ENCODE assay signal across 22 cellular contexts in the genomic region with DNA sequence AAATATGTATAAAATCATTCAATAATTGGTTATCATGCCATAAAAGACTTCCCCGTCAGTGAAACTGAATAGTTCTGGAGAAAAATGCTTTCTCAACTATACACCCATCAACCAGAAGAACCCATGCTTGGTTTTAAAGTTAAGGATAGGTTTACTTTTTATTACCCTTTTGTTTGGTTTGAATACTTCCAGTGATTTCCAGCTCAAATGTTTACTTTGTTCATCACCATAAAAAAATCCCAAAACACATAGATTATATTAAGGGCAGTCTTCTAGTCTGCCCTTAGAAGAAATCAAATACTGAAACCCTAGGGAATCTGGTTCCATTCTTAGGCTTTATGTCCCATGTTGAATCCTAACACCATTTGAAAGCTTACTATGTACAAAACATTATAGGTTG. TPM values are rescaled to one million over a fixed set of nuclear protein-coding genes. Genes with fewer than 3 reads are reported as not detected.
DNase-seq lines count a peak whose midpoint lies in the region; ATAC-seq, FAIRE-seq and TF ChIP-seq lines count a peak whose summit lies in the region.
"Had no signal": no experiment of that assay in that cellular context is flagged by ENCODE, and none has a peak within 500 bp of the region (broad histone marks: within the 10 kb centered on the region; RNA-seq: fewer than 3 reads in every experiment).

No MANE protein-coding gene starts in this region.

- POLR2A ChIA-PET in WTC11 (lab: Charles Lee), result no interaction called here

- peaks cover 37% of the 10 kb centered on the region for H3K4me1 Mint-ChIP-seq in WTC11
- H3K4me1 Mint-ChIP-seq: CD4-positive, alpha-beta memory T cell had no signal

- no peak for TF ChIP-seq CTCF in WTC11 (IDR thresholded peaks at IDR 0.05)

- no peak overlapping the region for H3K4me3 Mint-ChIP-seq in WTC11
- H3K4me3 Mint-ChIP-seq: CD4-positive, alpha-beta memory T cell; HFFc6 had no signal

- DNase-seq in GM19239 (ENCODE audit: insufficient read length, low spot score) (no peak), NCI-H1930 (lab: John Stamatoyannopoulos, UW) (peak; percentile 26 to 27), WTC11 (ENCODE audit: low spot score) (no peak)
- DNase-seq in activated naive CD4-positive, alpha-beta T cell treated with anti-CD3 and anti-CD28 coated beads, Interleukin-2, amount 50 U/mL, for 72 hours (ENCODE audit: low spot score in 2 of 2), result no peak
- DNase-seq: 8988T; C1 segment of cervical spinal cord; Calu3; CD4-positive, alpha-beta memory T cell; COR-L47; DMS53; DMS79 treated with DMSO at 0.1 percent for 48 hours; GF-D8; GM23248; HFFc6 had no signal

- FAIRE-seq in GM19239 (lab: Jason Lieb, UNC) (peak; percentile 4), endometrium (lab: Jason Lieb, UNC) (peak; percentile 18)
- FAIRE-seq: GM12891, GM18507 had no signal

- no peak overlapping the region for H3K27ac Mint-ChIP-seq in WTC11
- H3K27ac Mint-ChIP-seq in activated naive CD4-positive, alpha-beta T cell treated with anti-CD3 and anti-CD28 coated beads, Interleukin-2, amount 50 U/mL, for 72 hours, result no peak overlapping the region
- H3K27ac Mint-ChIP-seq: CD4-positive, alpha-beta memory T cell; HFFc6 had no signal

- no peaks in the 10 kb centered on the region for H3K36me3 Mint-ChIP-seq in WTC11
- H3K36me3 Mint-ChIP-seq in activated naive CD4-positive, alpha-beta T cell treated with anti-CD3 and anti-CD28 coated beads, Interleukin-2, amount 50 U/mL, for 72 hours, result no peaks in the 10 kb centered on the region
- H3K36me3 Mint-ChIP-seq: CD4-positive, alpha-beta memory T cell had no signal

- ATAC-seq in WTC11 (no peak), GM18519 (IDR thresholded peaks at IDR 0.05; ENCODE audit: low FRiP score, unreplicated experiment) (no peak)
- no peak for ATAC-seq in activated naive CD4-positive, alpha-beta T cell treated with anti-CD3 and anti-CD28 coated beads, Interleukin-2, amount 50 U/mL, for 72 hours

- H3K9me3 Mint-ChIP-seq in WTC11, result no peaks in the 10 kb centered on the region; the same call in 1 of the 2 replicates
- no peaks in the 10 kb centered on the region for H3K9me3 Mint-ChIP-seq in activated naive CD4-positive, alpha-beta T cell treated with anti-CD3 and anti-CD28 coated beads, Interleukin-2, amount 50 U/mL, for 72 hours
- H3K9me3 Mint-ChIP-seq: HFFc6 had no signal

- H3K27me3 Mint-ChIP-seq in WTC11 (ENCODE audit: low read depth), result no peaks in the 10 kb centered on the region

- CTCF ChIA-PET in WTC11 (lab: Charles Lee), result interaction anchor here (0.7 kb wide), 1 partner anchor 20 kb away, joined by 3 read pairs; no protein-coding TSS in a partner anchor

TF ChIP-seq in WTC11, 78 proteins besides CTCF, POLR2A, EP300 and RAD21:
- TF ChIP-seq SMAD3 (CRISPR knock-in tag; IDR thresholded peaks at IDR 0.05; ENCODE audit: borderline replicate concordance), result no peak
- no peak for TF ChIP-seq CREB1 (CRISPR knock-in tag; IDR thresholded peaks at IDR 0.05)
- TF ChIP-seq, protein P1, sequence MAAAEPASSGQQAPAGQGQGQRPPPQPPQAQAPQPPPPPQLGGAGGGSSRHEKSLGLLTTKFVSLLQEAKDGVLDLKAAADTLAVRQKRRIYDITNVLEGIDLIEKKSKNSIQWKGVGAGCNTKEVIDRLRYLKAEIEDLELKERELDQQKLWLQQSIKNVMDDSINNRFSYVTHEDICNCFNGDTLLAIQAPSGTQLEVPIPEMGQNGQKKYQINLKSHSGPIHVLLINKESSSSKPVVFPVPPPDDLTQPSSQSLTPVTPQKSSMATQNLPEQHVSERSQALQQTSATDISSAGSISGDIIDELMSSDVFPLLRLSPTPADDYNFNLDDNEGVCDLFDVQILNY (CRISPR knock-in tag; IDR thresholded peaks at IDR 0.05), result no peak
- TF ChIP-seq ZNF232 (CRISPR knock-in tag; IDR thresholded peaks at IDR 0.05), result no peak
- TF ChIP-seq IRF2 (CRISPR knock-in tag; IDR thresholded peaks at IDR 0.05; ENCODE audit: borderline replicate concordance, low read depth), result no peak
- TF ChIP-seq JAZF1 (CRISPR knock-in tag; IDR thresholded peaks at IDR 0.05), result no peak
- no peak for TF ChIP-seq SMAD4 (CRISPR knock-in tag; IDR thresholded peaks at IDR 0.05)
- TF ChIP-seq OVOL2 (CRISPR knock-in tag; IDR thresholded peaks at IDR 0.05; ENCODE audit: borderline replicate concordance), result no peak
- TF ChIP-seq ATF1 (CRISPR knock-in tag; IDR thresholded peaks at IDR 0.05), result no peak
- no peak for TF ChIP-seq ELF4 (CRISPR knock-in tag; IDR thresholded peaks at IDR 0.05; ENCODE audit: low read depth)
- TF ChIP-seq, protein P2, sequence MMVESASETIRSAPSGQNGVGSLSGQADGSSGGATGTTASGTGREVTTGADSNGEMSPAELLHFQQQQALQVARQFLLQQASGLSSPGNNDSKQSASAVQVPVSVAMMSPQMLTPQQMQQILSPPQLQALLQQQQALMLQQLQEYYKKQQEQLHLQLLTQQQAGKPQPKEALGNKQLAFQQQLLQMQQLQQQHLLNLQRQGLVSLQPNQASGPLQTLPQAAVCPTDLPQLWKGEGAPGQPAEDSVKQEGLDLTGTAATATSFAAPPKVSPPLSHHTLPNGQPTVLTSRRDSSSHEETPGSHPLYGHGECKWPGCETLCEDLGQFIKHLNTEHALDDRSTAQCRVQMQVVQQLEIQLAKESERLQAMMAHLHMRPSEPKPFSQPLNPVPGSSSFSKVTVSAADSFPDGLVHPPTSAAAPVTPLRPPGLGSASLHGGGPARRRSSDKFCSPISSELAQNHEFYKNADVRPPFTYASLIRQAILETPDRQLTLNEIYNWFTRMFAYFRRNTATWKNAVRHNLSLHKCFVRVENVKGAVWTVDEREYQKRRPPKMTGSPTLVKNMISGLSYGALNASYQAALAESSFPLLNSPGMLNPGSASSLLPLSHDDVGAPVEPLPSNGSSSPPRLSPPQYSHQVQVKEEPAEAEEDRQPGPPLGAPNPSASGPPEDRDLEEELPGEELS (CRISPR knock-in tag; IDR thresholded peaks at IDR 0.05), result no peak
- TF ChIP-seq, protein P3, sequence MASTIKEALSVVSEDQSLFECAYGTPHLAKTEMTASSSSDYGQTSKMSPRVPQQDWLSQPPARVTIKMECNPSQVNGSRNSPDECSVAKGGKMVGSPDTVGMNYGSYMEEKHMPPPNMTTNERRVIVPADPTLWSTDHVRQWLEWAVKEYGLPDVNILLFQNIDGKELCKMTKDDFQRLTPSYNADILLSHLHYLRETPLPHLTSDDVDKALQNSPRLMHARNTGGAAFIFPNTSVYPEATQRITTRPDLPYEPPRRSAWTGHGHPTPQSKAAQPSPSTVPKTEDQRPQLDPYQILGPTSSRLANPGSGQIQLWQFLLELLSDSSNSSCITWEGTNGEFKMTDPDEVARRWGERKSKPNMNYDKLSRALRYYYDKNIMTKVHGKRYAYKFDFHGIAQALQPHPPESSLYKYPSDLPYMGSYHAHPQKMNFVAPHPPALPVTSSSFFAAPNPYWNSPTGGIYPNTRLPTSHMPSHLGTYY (CRISPR knock-in tag; IDR thresholded peaks at IDR 0.05), result no peak
- TF ChIP-seq, protein P4, sequence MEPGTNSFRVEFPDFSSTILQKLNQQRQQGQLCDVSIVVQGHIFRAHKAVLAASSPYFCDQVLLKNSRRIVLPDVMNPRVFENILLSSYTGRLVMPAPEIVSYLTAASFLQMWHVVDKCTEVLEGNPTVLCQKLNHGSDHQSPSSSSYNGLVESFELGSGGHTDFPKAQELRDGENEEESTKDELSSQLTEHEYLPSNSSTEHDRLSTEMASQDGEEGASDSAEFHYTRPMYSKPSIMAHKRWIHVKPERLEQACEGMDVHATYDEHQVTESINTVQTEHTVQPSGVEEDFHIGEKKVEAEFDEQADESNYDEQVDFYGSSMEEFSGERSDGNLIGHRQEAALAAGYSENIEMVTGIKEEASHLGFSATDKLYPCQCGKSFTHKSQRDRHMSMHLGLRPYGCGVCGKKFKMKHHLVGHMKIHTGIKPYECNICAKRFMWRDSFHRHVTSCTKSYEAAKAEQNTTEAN (CRISPR knock-in tag; IDR thresholded peaks at IDR 0.05), result no peak
- TF ChIP-seq, protein P5, sequence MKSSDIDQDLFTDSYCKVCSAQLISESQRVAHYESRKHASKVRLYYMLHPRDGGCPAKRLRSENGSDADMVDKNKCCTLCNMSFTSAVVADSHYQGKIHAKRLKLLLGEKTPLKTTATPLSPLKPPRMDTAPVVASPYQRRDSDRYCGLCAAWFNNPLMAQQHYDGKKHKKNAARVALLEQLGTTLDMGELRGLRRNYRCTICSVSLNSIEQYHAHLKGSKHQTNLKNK (CRISPR knock-in tag; IDR thresholded peaks at IDR 0.05), result no peak

RNA-seq across cellular contexts. Expression of a gene that starts 49.2 kb away (rescaled TPM):
- total RNA-seq in WTC11 (2021), result not detected in 3 replicates
- not detected for total RNA-seq in activated naive CD4-positive, alpha-beta T cell treated with anti-CD3 and anti-CD28 coated beads, Interleukin-2, amount 50 U/mL, for 72 hours
- total RNA-seq: A673; Calu3; CD4-positive, alpha-beta memory T cell; Daoy; G401; GM23248; H4; HFFc6 had no signal

Comparison
In these comparisons a context has a peak if more than half of its experiments do, and no peak if none do; other contexts are left out.
1. DNase-seq: peak in NCI-H1930 (2 of 2); none in GM19239 (single experiment), WTC11 (single experiment) and activated naive CD4-positive, alpha-beta T cell treated with anti-CD3 and anti-CD28 coated beads, Interleukin-2, amount 50 U/mL, for 72 hours (0 of 2).